ENCODE assay signal across 9 cellular contexts in genomic region chr2:120680136-120680761, GRCh38. TPM values are rescaled to one million over a fixed set of nuclear protein-coding genes. Genes with fewer than 3 reads are reported as not detected.
DNase-seq lines count a peak whose midpoint lies in the region; ATAC-seq and TF ChIP-seq lines count a peak whose summit lies in the region.
"Had no signal": no experiment of that assay in that cellular context is flagged by ENCODE, and none has a peak within 500 bp of the region (broad histone marks: within the 10 kb centered on the region; RNA-seq: fewer than 3 reads in every experiment).

No MANE protein-coding gene starts in this region.

- no peak overlapping the region for H3K27ac ChIP-seq in uterus

- peak; percentile 63 for DNase-seq in CMK (ENCODE audit: low read depth)
- DNase-seq in NAMALWA (ENCODE audit: low spot score), result peak; percentile 83
- peak; percentile 42 for DNase-seq in SKM-1 treated with dmso at 0.1 percent for 144 hours (lab: John Stamatoyannopoulos, UW; ENCODE audit: unreplicated experiment)
- peak; percentile 63 for DNase-seq in activated naive CD8-positive, alpha-beta T cell treated with anti-CD3 and anti-CD28 coated beads for 36 hours
- peak; percentile 83 for DNase-seq in cardiac septum (ENCODE audit: low spot score)
- peak; percentile 63 for DNase-seq in pulmonary artery endothelial cell (ENCODE audit: low read depth, low spot score)
- DNase-seq in uterus, result peak; percentile 71 to 81

- peak; percentile 68 for ATAC-seq in GM21529 (IDR thresholded peaks at IDR 0.05; ENCODE audit: unreplicated experiment)

- intact Hi-C loops in cardiac septum (cut with DNase I), result no loop called here
- intact Hi-C loops in uterus (cut with DNase I; ENCODE audit: low total_unique reads), result no loop called here

- no peak overlapping the region for H3K4me3 Mint-ChIP-seq in activated naive CD8-positive, alpha-beta T cell treated with anti-CD3 and anti-CD28 coated beads for 36 hours

- H3K4me1 ChIP-seq in uterus, result no peaks in the 10 kb centered on the region

- H3K4me1 Mint-ChIP-seq in activated naive CD8-positive, alpha-beta T cell treated with anti-CD3 and anti-CD28 coated beads for 36 hours, result peaks cover 2% of the 10 kb centered on the region

- no peak for TF ChIP-seq POLR2A in uterus (IDR thresholded peaks at IDR 0.05)

- no peaks in the 10 kb centered on the region for H3K36me3 Mint-ChIP-seq in activated naive CD8-positive, alpha-beta T cell treated with anti-CD3 and anti-CD28 coated beads for 36 hours

- TF ChIP-seq CTCF in uterus (IDR thresholded peaks at IDR 0.05), result peak; percentile 48 to 84 (median 74)

- peaks cover 35% of the 10 kb centered on the region for H3K27me3 Mint-ChIP-seq in activated naive CD8-positive, alpha-beta T cell treated with anti-CD3 and anti-CD28 coated beads for 36 hours

- no peaks in the 10 kb centered on the region for H3K27me3 ChIP-seq in uterus

- no peaks in the 10 kb centered on the region for H3K9me3 ChIP-seq in uterus

- H3K27ac Mint-ChIP-seq in activated naive CD8-positive, alpha-beta T cell treated with anti-CD3 and anti-CD28 coated beads for 36 hours, result no peak overlapping the region

- no peak overlapping the region for H3K4me3 ChIP-seq in uterus

- H3K9me3 Mint-ChIP-seq in activated naive CD8-positive, alpha-beta T cell treated with anti-CD3 and anti-CD28 coated beads for 36 hours, result no peaks in the 10 kb centered on the region

- no peaks in the 10 kb centered on the region for H3K36me3 ChIP-seq in uterus

RNA-seq across cellular contexts. Expression of gene GLI2, which starts 55.4 kb away (rescaled TPM):
- not detected for total RNA-seq in activated naive CD8-positive, alpha-beta T cell treated with anti-CD3 and anti-CD28 coated beads for 36 hours
- total RNA-seq in cardiac septum, result 1.8 TPM
- not detected in 2 replicates for total RNA-seq in pulmonary artery endothelial cell
- total RNA-seq in uterus, result 10 to 100 TPM in 2 of 4 donors, 1 to 10 TPM in 2; 2.9 to 23.6 (median 12.9) TPM
- total RNA-seq: activated CD8-positive, alpha-beta memory T cell treated with anti-CD3 and anti-CD28 coated beads for 36 hours had no signal
